Comparison of ENCODE assay signal across 12 cellular contexts in the genomic region with DNA sequence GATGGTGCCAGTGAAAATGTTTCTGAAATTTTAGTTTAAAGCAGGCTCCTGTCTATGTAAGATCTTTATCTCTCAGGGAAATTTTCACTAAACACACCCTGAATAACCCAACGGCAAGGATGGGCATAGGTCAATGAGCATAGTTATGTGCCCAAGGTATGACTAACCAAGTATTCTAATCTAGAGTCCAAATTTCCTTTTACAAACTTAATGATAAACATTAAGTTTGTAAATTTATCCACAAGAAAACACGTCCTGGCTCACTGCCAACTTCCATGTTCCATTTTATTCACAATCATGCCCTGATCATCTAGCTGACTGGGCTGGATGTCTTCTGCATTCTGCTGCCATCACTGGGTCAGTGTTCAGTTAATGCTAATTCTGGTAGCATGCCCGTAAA.
"Had no signal": no experiment of that assay in that cellular context is flagged by ENCODE, and none has a peak within 500 bp of the region (broad histone marks: within the 10 kb centered on the region; RNA-seq: fewer than 3 reads in every experiment).

No MANE protein-coding gene starts in this region.

- H3K4me3 ChIP-seq: left ventricle myocardium inferior, tibial artery had no signal

- ATAC-seq: activated CD8-positive, alpha-beta T cell treated with anti-CD3 and anti-CD28 coated beads for 36 hours had no signal

- H3K27me3 ChIP-seq: tibial artery had no signal

- H3K36me3 ChIP-seq: left ventricle myocardium inferior, tibial artery had no signal

- H3K9me3 ChIP-seq: left ventricle myocardium inferior, tibial artery had no signal

- H3K27ac ChIP-seq: VCaP had no signal

- DNase-seq: activated CD4-positive, alpha-beta T cell treated with anti-CD3 and anti-CD28 coated beads for 4 hours; activated CD8-positive, alpha-beta memory T cell treated with anti-CD3 and anti-CD28 coated beads, Interleukin-2, amount 50 U/mL, for 4 hours; activated CD8-positive, alpha-beta T cell treated with anti-CD3 and anti-CD28 coated beads for 36 hours; activated naive CD4-positive, alpha-beta T cell treated with Interleukin-2 at 50 U/mL for 16 hours; caudate nucleus; effector CD4-positive, alpha-beta T cell; foreskin melanocyte; left ventricle myocardium inferior; nephron progenitor cell; stimulated activated CD4-positive, alpha-beta T cell treated with anti-CD3 and anti-CD28 coated beads, Interleukin-4, amount 100 ng/mL, for 4 hours had no signal
